22 cellular contexts compared by ENCODE assay signal in genomic region chr17:70713694-70714093, GRCh38.
DNase-seq lines count a peak whose midpoint lies in the region; ATAC-seq, FAIRE-seq and TF ChIP-seq lines count a peak whose summit lies in the region.
"Had no signal": no experiment of that assay in that cellular context is flagged by ENCODE, and none has a peak within 500 bp of the region (broad histone marks: within the 10 kb centered on the region; RNA-seq: fewer than 3 reads in every experiment).

No MANE protein-coding gene starts in this region.

- FAIRE-seq in HepG2 (lab: Jason Lieb, UNC) (no peak), colon (lab: Jason Lieb, UNC) (peak; percentile 53), pancreas (lab: Jason Lieb, UNC) (peak; percentile 70), GM12891 (lab: Jason Lieb, UNC) (no peak)
- FAIRE-seq: D721Med, G401.6, GM12892, GM18507 had no signal

- intact Hi-C loops in HepG2 (cut with micrococcal nuclease; ENCODE audit: unreplicated experiment) (no loop called here), right lobe of liver (cut with DNase I) (no loop called here), IMR-90 (cut with micrococcal nuclease) (no loop called here), pancreas (cut with DNase I) (no loop called here)

- H3K27me3 ChIP-seq in HepG2 (ENCODE audit: control insufficient read depth in 1 of 2, insufficient read depth in 2 of 2, low read length in 2 of 2) (no peaks in the 10 kb centered on the region), right lobe of liver (no peaks in the 10 kb centered on the region), IMR-90 (ENCODE audit: control insufficient read depth, insufficient read depth, low read length) (no peaks in the 10 kb centered on the region), pancreas (no peaks in the 10 kb centered on the region)
- H3K27me3 ChIP-seq: BLaER1 treated with 17β-estradiol and CSF1 and Interleukin-3, amounts not matched to agents 10 nM and 100 nM had no signal

- no peak overlapping the region for H3K4me2 ChIP-seq in HepG2 (ENCODE audit: low read depth, low read length)
- no peak overlapping the region for H3K4me2 ChIP-seq in IMR-90 (ENCODE audit: low read depth, low read length)
- H3K4me2 ChIP-seq: BLaER1 treated with 17β-estradiol and CSF1 and Interleukin-3, amounts not matched to agents 10 nM and 100 nM had no signal

- TF ChIP-seq EP300 in HepG2 (IDR thresholded peaks at IDR 0.05; ENCODE audit: low read depth in 2 of 2, low read length in 2 of 2): no peak
- TF ChIP-seq EP300 in HepG2 (CRISPR knock-in tag; IDR thresholded peaks at IDR 0.05; ENCODE audit: borderline replicate concordance): no peak

- no peak overlapping the region for H2AFZ ChIP-seq in HepG2 (ENCODE audit: low read length)
- H2AFZ ChIP-seq in IMR-90 (replicated peaks; ENCODE audit: low read length, poor library complexity): no peak overlapping the region

- no peak overlapping the region for H2AK9ac ChIP-seq in IMR-90 (replicated peaks; ENCODE audit: low read depth, low read length, poor library complexity)

- no peak for DNase-seq in HepG2 (ENCODE audit: low spot score)
- no peak for DNase-seq in right lobe of liver
- DNase-seq in IMR-90: no peak
- no peak for DNase-seq in pancreas
- DNase-seq in NCI-H345 treated with DMSO at 0.1 percent for 48 hours (lab: John Stamatoyannopoulos, UW; ENCODE audit: unreplicated experiment): no peak
- no peak for DNase-seq in GM12891 (ENCODE audit: insufficient read length, low spot score)
- DNase-seq: AML-193; Caco-2; Calu3; CD4-positive, alpha-beta T cell; CD8-positive, alpha-beta T cell; DMS79 treated with DMSO at 0.1 percent for 48 hours; GF-D8 had no signal

- TF ChIP-seq CTCF in HepG2 (CRISPR knock-in tag; IDR thresholded peaks at IDR 0.05) (no peak), right lobe of liver (IDR thresholded peaks at IDR 0.05) (no peak), IMR-90 (conservative IDR thresholded peaks at IDR 0.05; ENCODE audit: low read depth, low read length) (no peak), pancreas (IDR thresholded peaks at IDR 0.05) (no peak)

- CTCF ChIA-PET in HepG2 (lab: Yijun Ruan, JAX; ENCODE audit: low intra/inter-chr PET ratio, low total read pairs) (no interaction called here), IMR-90 (lab: Yijun Ruan, JAX) (interaction anchor here (0.6 kb wide), 1 partner anchor 1528 kb away, joined by 4 read pairs; no protein-coding TSS in a partner anchor)

- H3K14ac ChIP-seq in IMR-90 (replicated peaks; ENCODE audit: low read depth, low read length): no peak overlapping the region

- in situ Hi-C loops in HepG2 (cut with HindIII; ENCODE audit: extremely low pct_ligation_motif_present, low pct_unique_long_range_greater_than_20kb): no loop called here
- in situ Hi-C loops in IMR-90 (cut with MboI; ENCODE audit: low sequenced_read_pairs): no loop called here

- no peak overlapping the region for H4K5ac ChIP-seq in IMR-90 (ENCODE audit: low read depth, low read length)

- no peak overlapping the region for H3K56ac ChIP-seq in IMR-90 (ENCODE audit: extremely low read depth, insufficient read depth, low read length)

- no peak overlapping the region for H2AK5ac ChIP-seq in IMR-90 (ENCODE audit: low read depth, low read length)

- no peak overlapping the region for H4K91ac ChIP-seq in IMR-90 (ENCODE audit: insufficient read depth, low read depth, low read length)

- POLR2A ChIA-PET in HepG2 (lab: Yijun Ruan, JAX): no interaction called here
- POLR2A ChIA-PET in IMR-90 (lab: Charles Lee; ENCODE audit: unreplicated experiment): no interaction called here

- no peak overlapping the region for H3K4ac ChIP-seq in IMR-90 (ENCODE audit: low read depth, low read length)

- no peaks in the 10 kb centered on the region for H3K9me1 ChIP-seq in IMR-90 (ENCODE audit: insufficient read depth, low read length)

- no peak overlapping the region for H3K23ac ChIP-seq in IMR-90 (ENCODE audit: low read depth, low read length)

- H3K79me2 ChIP-seq in HepG2 (ENCODE audit: insufficient read depth, low read length): no peaks in the 10 kb centered on the region

- H3K9ac ChIP-seq in HepG2 (ENCODE audit: insufficient read depth, low read depth, low read length) (no peak overlapping the region), IMR-90 (ENCODE audit: low read depth, low read length) (no peak overlapping the region)
- H3K9ac ChIP-seq: BLaER1 treated with 17β-estradiol and CSF1 and Interleukin-3, amounts not matched to agents 10 nM and 100 nM had no signal

- H3K36me3 ChIP-seq in HepG2 (replicated peaks in 1 of 2; ENCODE audit: control insufficient read depth in 1 of 2, insufficient read depth in 2 of 2, low read length in 2 of 2): no peaks in the 10 kb centered on the region
- no peaks in the 10 kb centered on the region for H3K36me3 ChIP-seq in right lobe of liver
- H3K36me3 ChIP-seq in IMR-90 (ENCODE audit: control insufficient read depth, insufficient read depth, low read length): no peaks in the 10 kb centered on the region
- no peaks in the 10 kb centered on the region for H3K36me3 ChIP-seq in pancreas
- H3K36me3 ChIP-seq: BLaER1 treated with 17β-estradiol and CSF1 and Interleukin-3, amounts not matched to agents 10 nM and 100 nM had no signal

- H3K79me1 ChIP-seq in IMR-90 (ENCODE audit: low read depth in 1 of 2, low read length in 2 of 2): no peaks in the 10 kb centered on the region

- H4K8ac ChIP-seq in IMR-90 (ENCODE audit: low read depth in 2 of 2, low read length in 2 of 2): no peak overlapping the region

- H3K4me1 ChIP-seq in HepG2 (ENCODE audit: insufficient read depth, low read length) (no peaks in the 10 kb centered on the region), right lobe of liver (peaks cover 0 to 6% (median 0%) of the 10 kb centered on the region in 4 donors), IMR-90 (ENCODE audit: control insufficient read depth, insufficient read depth, low read length) (no peaks in the 10 kb centered on the region), pancreas (no peaks in the 10 kb centered on the region)
- H3K4me1 ChIP-seq: BLaER1 treated with 17β-estradiol and CSF1 and Interleukin-3, amounts not matched to agents 10 nM and 100 nM; Caco-2 had no signal

- H2BK120ac ChIP-seq in IMR-90 (ENCODE audit: low read depth, low read length): no peak overlapping the region

- H3K9me3 ChIP-seq in HepG2 (ENCODE audit: low read length): no peaks in the 10 kb centered on the region
- H3K9me3 ChIP-seq in right lobe of liver: no peaks in the 10 kb centered on the region
- no peaks in the 10 kb centered on the region for H3K9me3 ChIP-seq in IMR-90 (ENCODE audit: control insufficient read depth, insufficient read depth, low read length)
- no peaks in the 10 kb centered on the region for H3K9me3 ChIP-seq in pancreas
- H3K9me3 ChIP-seq: BLaER1 treated with 17β-estradiol and CSF1 and Interleukin-3, amounts not matched to agents 10 nM and 100 nM; Caco-2 had no signal

- no TSS peak for BruUV-seq in HepG2 (replicated peaks; lab: Mats Ljungman, UMichigan)
- no TSS peak for BruUV-seq in IMR-90 (replicated peaks; lab: Mats Ljungman, UMichigan)

- no peak for TF ChIP-seq RAD21 in HepG2 (CRISPR knock-in tag; IDR thresholded peaks at IDR 0.05)
- no peak for TF ChIP-seq RAD21 in IMR-90 (IDR thresholded peaks at IDR 0.05; ENCODE audit: low read length)

- H2BK5ac ChIP-seq in IMR-90 (ENCODE audit: low read depth, low read length, poor library complexity, severe bottlenecking): no peak overlapping the region

- no peak overlapping the region for H2BK15ac ChIP-seq in IMR-90 (ENCODE audit: low read depth, low read length)

- ATAC-seq in HepG2 (no peak), right lobe of liver (no peak), IMR-90 (ENCODE audit: low read depth) (no peak), pancreas (no peak), GM21723 (IDR thresholded peaks at IDR 0.05; ENCODE audit: unreplicated experiment) (no peak)
- ATAC-seq: CD8-positive, alpha-beta T cell had no signal

- no peak overlapping the region for H3K27ac ChIP-seq in HepG2 (ENCODE audit: extremely low read length, insufficient read depth, low read length)
- H3K27ac ChIP-seq in right lobe of liver: no peak overlapping the region
- H3K27ac ChIP-seq in IMR-90 (ENCODE audit: insufficient read depth, low read length): no peak overlapping the region
- no peak overlapping the region for H3K27ac ChIP-seq in pancreas
- H3K27ac ChIP-seq: 22Rv1; BLaER1 treated with 17β-estradiol and CSF1 and Interleukin-3, amounts not matched to agents 10 nM and 100 nM; C4-2B had no signal

- no peak for TF ChIP-seq POLR2A in HepG2 (IDR thresholded peaks at IDR 0.05; ENCODE audit: insufficient read depth in 1 of 2, low read depth in 2 of 2, low read length in 2 of 2)
- no peak for TF ChIP-seq POLR2A in right lobe of liver (IDR thresholded peaks at IDR 0.05)
- no peak for TF ChIP-seq POLR2A in IMR-90 (IDR thresholded peaks at IDR 0.05; ENCODE audit: low read depth, low read length)
- no peak for TF ChIP-seq POLR2A in GM12891 (IDR thresholded peaks at IDR 0.05; ENCODE audit: low read depth, low read length)

- H3K4me3 ChIP-seq in HepG2 (replicated peaks in 1 of 3; ENCODE audit: insufficient read depth in 1 of 3, low read depth in 2 of 3, low read length in 3 of 3) (no peak overlapping the region), right lobe of liver (no peak overlapping the region), IMR-90 (ENCODE audit: insufficient read depth, low read depth, low read length) (no peak overlapping the region), pancreas (no peak overlapping the region)
- H3K4me3 ChIP-seq: BLaER1 treated with 17β-estradiol and CSF1 and Interleukin-3, amounts not matched to agents 10 nM and 100 nM had no signal

- no peaks in the 10 kb centered on the region for H4K20me1 ChIP-seq in HepG2 (ENCODE audit: insufficient read depth, low read length)
- no peaks in the 10 kb centered on the region for H4K20me1 ChIP-seq in IMR-90 (ENCODE audit: insufficient read depth, low read length)
- H4K20me1 ChIP-seq: BLaER1 treated with 17β-estradiol and CSF1 and Interleukin-3, amounts not matched to agents 10 nM and 100 nM had no signal

- no peak overlapping the region for H2BK20ac ChIP-seq in IMR-90 (ENCODE audit: low read depth, low read length)

- dilution Hi-C loops in IMR-90 (cut with HindIII; ENCODE audit: low sequenced_read_pairs, unreplicated experiment): no loop called here

- H3K18ac ChIP-seq in IMR-90 (ENCODE audit: low read depth, low read length): no peak overlapping the region

TF ChIP-seq in IMR-90, 13 proteins besides CTCF, POLR2A, EP300 and RAD21 (continues in another document):
- TF ChIP-seq MAFK (IDR thresholded peaks at IDR 0.05; ENCODE audit: low read depth, low read length) (peak; percentile 54), FOS (IDR thresholded peaks at IDR 0.05; ENCODE audit: low read depth, low read length) (no peak), RCOR1 (IDR thresholded peaks at IDR 0.05; ENCODE audit: insufficient replicate concordance, low read length) (no peak), CHD1 (IDR thresholded peaks at IDR 0.05; ENCODE audit: low read depth, low read length) (no peak)

TF ChIP-seq in GM12891, 5 proteins besides CTCF, POLR2A, EP300 and RAD21:
- no peak for TF ChIP-seq SPI1 (IDR thresholded peaks at IDR 0.05; ENCODE audit: low read depth, low read length)
- no peak for TF ChIP-seq POU2F2 (IDR thresholded peaks at IDR 0.05; ENCODE audit: low read depth, low read length)
- TF ChIP-seq TAF1 (IDR thresholded peaks at IDR 0.05; ENCODE audit: low read depth, low read length): no peak
- no peak for TF ChIP-seq POLR2AphosphoS5 (IDR thresholded peaks at IDR 0.05; ENCODE audit: low read depth, low read length)
- no peak for TF ChIP-seq PAX5 (IDR thresholded peaks at IDR 0.05; ENCODE audit: insufficient read depth, low read length, severe bottlenecking)
